ENCODE assay signal across 1 cellular context in the genomic region with DNA sequence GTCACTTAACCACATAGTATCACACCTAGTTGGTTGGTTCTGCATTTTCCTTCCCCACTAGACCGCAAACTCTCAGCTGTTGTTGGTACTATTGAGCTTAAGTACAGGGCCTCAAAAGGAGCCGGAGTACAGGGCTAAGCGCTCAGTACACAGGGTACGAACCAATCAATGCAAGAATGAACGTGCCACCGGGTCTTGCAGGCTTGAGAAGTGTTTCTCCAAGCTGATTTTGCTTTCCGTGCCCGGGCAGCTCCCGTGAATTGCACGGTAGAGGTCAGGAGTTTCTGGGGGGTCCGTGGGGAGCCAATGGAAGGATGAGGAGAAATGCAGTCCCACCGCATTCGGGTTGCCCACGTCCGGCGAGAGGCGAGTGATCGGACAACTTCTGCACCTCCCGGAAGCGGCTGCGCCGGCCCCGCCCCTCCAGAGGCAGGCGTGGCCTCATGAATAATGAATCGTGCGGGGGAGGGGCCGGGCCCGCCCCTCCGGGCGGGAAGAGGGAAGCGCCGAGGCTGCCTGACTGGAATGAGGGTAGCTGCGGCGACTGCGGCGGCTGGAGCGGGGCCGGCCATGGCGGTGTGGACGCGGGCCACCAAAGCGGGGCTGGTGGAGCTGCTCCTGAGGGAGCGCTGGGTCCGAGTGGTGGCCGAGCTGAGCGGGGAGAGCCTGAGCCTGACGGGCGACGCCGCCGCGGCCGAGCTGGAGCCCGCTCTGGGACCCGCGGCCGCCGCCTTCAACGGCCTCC.
TF ChIP-seq lines count a peak whose summit lies in the region.

A gene (plus strand): TSS at position 523 of the 745 bp plus-strand sequence. CDS start 3 bp downstream, at position 526.

TF ChIP-seq in HepG2, 621 proteins besides CTCF, POLR2A, EP300 and RAD21 (continued from another document and continues in another):
- TF ChIP-seq, protein P1, sequence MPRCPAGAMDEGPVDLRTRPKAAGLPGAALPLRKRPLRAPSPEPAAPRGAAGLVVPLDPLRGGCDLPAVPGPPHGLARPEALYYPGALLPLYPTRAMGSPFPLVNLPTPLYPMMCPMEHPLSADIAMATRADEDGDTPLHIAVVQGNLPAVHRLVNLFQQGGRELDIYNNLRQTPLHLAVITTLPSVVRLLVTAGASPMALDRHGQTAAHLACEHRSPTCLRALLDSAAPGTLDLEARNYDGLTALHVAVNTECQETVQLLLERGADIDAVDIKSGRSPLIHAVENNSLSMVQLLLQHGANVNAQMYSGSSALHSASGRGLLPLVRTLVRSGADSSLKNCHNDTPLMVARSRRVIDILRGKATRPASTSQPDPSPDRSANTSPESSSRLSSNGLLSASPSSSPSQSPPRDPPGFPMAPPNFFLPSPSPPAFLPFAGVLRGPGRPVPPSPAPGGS (CRISPR knock-in tag; IDR thresholded peaks at IDR 0.05): peak; percentile 58
- TF ChIP-seq, protein P2, sequence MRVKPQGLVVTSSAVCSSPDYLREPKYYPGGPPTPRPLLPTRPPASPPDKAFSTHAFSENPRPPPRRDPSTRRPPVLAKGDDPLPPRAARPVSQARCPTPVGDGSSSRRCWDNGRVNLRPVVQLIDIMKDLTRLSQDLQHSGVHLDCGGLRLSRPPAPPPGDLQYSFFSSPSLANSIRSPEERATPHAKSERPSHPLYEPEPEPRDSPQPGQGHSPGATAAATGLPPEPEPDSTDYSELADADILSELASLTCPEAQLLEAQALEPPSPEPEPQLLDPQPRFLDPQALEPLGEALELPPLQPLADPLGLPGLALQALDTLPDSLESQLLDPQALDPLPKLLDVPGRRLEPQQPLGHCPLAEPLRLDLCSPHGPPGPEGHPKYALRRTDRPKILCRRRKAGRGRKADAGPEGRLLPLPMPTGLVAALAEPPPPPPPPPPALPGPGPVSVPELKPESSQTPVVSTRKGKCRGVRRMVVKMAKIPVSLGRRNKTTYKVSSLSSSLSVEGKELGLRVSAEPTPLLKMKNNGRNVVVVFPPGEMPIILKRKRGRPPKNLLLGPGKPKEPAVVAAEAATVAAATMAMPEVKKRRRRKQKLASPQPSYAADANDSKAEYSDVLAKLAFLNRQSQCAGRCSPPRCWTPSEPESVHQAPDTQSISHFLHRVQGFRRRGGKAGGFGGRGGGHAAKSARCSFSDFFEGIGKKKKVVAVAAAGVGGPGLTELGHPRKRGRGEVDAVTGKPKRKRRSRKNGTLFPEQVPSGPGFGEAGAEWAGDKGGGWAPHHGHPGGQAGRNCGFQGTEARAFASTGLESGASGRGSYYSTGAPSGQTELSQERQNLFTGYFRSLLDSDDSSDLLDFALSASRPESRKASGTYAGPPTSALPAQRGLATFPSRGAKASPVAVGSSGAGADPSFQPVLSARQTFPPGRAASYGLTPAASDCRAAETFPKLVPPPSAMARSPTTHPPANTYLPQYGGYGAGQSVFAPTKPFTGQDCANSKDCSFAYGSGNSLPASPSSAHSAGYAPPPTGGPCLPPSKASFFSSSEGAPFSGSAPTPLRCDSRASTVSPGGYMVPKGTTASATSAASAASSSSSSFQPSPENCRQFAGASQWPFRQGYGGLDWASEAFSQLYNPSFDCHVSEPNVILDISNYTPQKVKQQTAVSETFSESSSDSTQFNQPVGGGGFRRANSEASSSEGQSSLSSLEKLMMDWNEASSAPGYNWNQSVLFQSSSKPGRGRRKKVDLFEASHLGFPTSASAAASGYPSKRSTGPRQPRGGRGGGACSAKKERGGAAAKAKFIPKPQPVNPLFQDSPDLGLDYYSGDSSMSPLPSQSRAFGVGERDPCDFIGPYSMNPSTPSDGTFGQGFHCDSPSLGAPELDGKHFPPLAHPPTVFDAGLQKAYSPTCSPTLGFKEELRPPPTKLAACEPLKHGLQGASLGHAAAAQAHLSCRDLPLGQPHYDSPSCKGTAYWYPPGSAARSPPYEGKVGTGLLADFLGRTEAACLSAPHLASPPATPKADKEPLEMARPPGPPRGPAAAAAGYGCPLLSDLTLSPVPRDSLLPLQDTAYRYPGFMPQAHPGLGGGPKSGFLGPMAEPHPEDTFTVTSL (CRISPR knock-in tag; IDR thresholded peaks at IDR 0.05; ENCODE audit: borderline replicate concordance): 0 out of 2 replicates have a peak, but pooled peaks have one; percentile 49
- TF ChIP-seq RARG (CRISPR knock-in tag; IDR thresholded peaks at IDR 0.05; ENCODE audit: low read depth): no peak
- TF ChIP-seq PITX1 (CRISPR knock-in tag; IDR thresholded peaks at IDR 0.05): peak; percentile 72
- peak; percentile 69 for TF ChIP-seq MEIS2 (CRISPR knock-in tag; IDR thresholded peaks at IDR 0.05)
- peak; percentile 6; the same call in 1 of the 2 replicates for TF ChIP-seq SMC3 (IDR thresholded peaks at IDR 0.05; ENCODE audit: low read length)
- TF ChIP-seq HOXD1 (CRISPR knock-in tag; IDR thresholded peaks at IDR 0.05): peak; percentile 79; the same call in 1 of the 2 replicates
- TF ChIP-seq HDAC2 (CRISPR knock-in tag; IDR thresholded peaks at IDR 0.05): peak; percentile 78
- TF ChIP-seq, protein P3, sequence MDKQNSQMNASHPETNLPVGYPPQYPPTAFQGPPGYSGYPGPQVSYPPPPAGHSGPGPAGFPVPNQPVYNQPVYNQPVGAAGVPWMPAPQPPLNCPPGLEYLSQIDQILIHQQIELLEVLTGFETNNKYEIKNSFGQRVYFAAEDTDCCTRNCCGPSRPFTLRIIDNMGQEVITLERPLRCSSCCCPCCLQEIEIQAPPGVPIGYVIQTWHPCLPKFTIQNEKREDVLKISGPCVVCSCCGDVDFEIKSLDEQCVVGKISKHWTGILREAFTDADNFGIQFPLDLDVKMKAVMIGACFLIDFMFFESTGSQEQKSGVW (CRISPR knock-in tag; IDR thresholded peaks at IDR 0.05; ENCODE audit: borderline replicate concordance): 0 out of 2 replicates have a peak, but pooled peaks have one; percentile 50
- TF ChIP-seq, protein P4, sequence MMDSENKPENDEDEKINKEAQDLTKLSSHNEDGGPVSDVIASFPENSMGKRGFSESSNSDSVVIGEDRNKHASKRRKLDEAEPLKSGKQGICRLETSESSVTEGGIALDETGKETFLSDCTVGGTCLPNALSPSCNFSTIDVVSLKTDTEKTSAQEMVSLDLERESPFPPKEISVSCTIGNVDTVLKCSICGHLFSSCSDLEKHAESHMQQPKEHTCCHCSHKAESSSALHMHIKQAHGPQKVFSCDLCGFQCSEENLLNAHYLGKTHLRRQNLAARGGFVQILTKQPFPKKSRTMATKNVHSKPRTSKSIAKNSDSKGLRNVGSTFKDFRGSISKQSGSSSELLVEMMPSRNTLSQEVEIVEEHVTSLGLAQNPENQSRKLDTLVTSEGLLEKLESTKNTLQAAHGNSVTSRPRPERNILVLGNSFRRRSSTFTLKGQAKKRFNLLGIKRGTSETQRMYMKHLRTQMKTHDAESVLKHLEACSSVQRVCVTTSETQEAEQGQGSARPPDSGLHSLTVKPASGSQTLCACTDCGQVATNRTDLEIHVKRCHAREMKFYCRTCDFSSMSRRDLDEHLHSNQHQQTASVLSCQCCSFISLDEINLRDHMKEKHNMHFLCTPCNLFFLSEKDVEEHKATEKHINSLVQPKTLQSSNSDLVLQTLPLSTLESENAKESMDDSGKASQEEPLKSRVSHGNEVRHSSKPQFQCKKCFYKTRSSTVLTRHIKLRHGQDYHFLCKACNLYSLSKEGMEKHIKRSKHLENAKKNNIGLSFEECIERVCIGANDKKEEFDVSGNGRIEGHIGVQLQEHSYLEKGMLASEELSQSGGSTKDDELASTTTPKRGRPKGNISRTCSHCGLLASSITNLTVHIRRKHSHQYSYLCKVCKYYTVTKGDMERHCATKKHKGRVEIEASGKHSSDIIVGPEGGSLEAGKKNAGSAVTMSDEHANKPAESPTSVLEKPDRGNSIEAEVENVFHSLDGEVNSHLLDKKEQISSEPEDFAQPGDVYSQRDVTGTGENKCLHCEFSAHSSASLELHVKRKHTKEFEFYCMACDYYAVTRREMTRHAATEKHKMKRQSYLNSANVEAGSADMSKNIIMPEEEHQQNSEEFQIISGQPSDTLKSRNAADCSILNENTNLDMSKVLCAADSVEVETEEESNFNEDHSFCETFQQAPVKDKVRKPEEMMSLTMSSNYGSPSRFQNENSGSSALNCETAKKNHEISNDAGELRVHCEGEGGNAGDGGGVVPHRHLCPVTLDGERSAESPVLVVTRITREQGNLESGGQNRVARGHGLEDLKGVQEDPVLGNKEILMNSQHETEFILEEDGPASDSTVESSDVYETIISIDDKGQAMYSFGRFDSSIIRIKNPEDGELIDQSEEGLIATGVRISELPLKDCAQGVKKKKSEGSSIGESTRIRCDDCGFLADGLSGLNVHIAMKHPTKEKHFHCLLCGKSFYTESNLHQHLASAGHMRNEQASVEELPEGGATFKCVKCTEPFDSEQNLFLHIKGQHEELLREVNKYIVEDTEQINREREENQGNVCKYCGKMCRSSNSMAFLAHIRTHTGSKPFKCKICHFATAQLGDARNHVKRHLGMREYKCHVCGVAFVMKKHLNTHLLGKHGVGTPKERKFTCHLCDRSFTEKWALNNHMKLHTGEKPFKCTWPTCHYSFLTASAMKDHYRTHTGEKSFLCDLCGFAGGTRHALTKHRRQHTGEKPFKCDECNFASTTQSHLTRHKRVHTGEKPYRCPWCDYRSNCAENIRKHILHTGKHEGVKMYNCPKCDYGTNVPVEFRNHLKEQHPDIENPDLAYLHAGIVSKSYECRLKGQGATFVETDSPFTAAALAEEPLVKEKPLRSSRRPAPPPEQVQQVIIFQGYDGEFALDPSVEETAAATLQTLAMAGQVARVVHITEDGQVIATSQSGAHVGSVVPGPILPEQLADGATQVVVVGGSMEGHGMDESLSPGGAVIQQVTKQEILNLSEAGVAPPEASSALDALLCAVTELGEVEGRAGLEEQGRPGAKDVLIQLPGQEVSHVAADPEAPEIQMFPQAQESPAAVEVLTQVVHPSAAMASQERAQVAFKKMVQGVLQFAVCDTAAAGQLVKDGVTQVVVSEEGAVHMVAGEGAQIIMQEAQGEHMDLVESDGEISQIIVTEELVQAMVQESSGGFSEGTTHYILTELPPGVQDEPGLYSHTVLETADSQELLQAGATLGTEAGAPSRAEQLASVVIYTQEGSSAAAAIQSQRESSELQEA (CRISPR knock-in tag; IDR thresholded peaks at IDR 0.05; ENCODE audit: not compliant biosample characterization): peak; percentile 43
- TF ChIP-seq, protein P5, sequence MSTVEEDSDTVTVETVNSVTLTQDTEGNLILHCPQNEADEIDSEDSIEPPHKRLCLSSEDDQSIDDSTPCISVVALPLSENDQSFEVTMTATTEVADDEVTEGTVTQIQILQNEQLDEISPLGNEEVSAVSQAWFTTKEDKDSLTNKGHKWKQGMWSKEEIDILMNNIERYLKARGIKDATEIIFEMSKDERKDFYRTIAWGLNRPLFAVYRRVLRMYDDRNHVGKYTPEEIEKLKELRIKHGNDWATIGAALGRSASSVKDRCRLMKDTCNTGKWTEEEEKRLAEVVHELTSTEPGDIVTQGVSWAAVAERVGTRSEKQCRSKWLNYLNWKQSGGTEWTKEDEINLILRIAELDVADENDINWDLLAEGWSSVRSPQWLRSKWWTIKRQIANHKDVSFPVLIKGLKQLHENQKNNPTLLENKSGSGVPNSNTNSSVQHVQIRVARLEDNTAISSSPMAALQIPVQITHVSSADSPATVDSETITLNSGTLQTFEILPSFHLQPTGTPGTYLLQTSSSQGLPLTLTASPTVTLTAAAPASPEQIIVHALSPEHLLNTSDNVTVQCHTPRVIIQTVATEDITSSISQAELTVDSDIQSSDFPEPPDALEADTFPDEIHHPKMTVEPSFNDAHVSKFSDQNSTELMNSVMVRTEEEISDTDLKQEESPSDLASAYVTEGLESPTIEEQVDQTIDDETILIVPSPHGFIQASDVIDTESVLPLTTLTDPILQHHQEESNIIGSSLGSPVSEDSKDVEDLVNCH (CRISPR knock-in tag; IDR thresholded peaks at IDR 0.05): no peak
- peak; percentile 83 for TF ChIP-seq RBM39 (IDR thresholded peaks at IDR 0.05; ENCODE audit: low read depth, low read length, poor library complexity, severe bottlenecking)
- TF ChIP-seq ZNF253 (CRISPR knock-in tag; IDR thresholded peaks at IDR 0.05; ENCODE audit: borderline replicate concordance): peak; percentile 28; the same call in 1 of the 2 replicates
- TF ChIP-seq BRCA1 (CRISPR knock-in tag; IDR thresholded peaks at IDR 0.05): 0 out of 2 replicates have a peak, but pooled peaks have one; percentile 78
- TF ChIP-seq, protein P6, sequence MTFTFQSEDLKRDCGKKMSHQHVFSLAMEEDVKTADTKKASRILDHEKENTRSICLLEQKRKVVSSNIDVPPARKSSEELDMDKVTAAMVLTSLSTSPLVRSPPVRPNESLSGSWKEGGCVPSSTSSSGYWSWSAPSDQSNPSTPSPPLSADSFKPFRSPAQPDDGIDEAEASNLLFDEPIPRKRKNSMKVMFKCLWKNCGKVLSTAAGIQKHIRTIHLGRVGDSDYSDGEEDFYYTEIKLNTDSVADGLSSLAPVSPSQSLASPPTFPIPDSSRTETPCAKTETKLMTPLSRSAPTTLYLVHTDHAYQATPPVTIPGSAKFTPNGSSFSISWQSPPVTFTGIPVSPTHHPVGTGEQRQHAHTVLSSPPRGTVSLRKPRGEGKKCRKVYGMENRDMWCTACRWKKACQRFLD (CRISPR knock-in tag; IDR thresholded peaks at IDR 0.05; ENCODE audit: borderline replicate concordance): peak; percentile 90; the same call in 1 of the 2 replicates
- peak; percentile 89 for TF ChIP-seq ZNF776 (CRISPR knock-in tag; IDR thresholded peaks at IDR 0.05)
- peak; percentile 89 for TF ChIP-seq KDM4B (CRISPR knock-in tag; IDR thresholded peaks at IDR 0.05)
- TF ChIP-seq ZNF615 (CRISPR knock-in tag; IDR thresholded peaks at IDR 0.05; ENCODE audit: borderline replicate concordance): 0 out of 2 replicates have a peak, but pooled peaks have one; percentile 74
- peak; percentile 42; the same call in 1 of the 2 replicates for TF ChIP-seq NR2C2 (CRISPR knock-in tag; IDR thresholded peaks at IDR 0.05; ENCODE audit: borderline replicate concordance)
- TF ChIP-seq ZNF432 (CRISPR knock-in tag; IDR thresholded peaks at IDR 0.05; ENCODE audit: borderline replicate concordance): no peak
- TF ChIP-seq, protein P7, sequence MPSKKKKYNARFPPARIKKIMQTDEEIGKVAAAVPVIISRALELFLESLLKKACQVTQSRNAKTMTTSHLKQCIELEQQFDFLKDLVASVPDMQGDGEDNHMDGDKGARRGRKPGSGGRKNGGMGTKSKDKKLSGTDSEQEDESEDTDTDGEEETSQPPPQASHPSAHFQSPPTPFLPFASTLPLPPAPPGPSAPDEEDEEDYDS (CRISPR knock-in tag; IDR thresholded peaks at IDR 0.05): peak; percentile 92
- no peak for TF ChIP-seq FOXP1 (IDR thresholded peaks at IDR 0.05)
- TF ChIP-seq FOXP1 (CRISPR knock-in tag; IDR thresholded peaks at IDR 0.05): peak; percentile 12; the same call in 1 of the 2 replicates
- TF ChIP-seq, protein P8, sequence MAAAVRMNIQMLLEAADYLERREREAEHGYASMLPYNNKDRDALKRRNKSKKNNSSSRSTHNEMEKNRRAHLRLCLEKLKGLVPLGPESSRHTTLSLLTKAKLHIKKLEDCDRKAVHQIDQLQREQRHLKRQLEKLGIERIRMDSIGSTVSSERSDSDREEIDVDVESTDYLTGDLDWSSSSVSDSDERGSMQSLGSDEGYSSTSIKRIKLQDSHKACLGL (CRISPR knock-in tag; IDR thresholded peaks at IDR 0.05): no peak; the same call in 1 of the 2 replicates
- TF ChIP-seq, protein P9, sequence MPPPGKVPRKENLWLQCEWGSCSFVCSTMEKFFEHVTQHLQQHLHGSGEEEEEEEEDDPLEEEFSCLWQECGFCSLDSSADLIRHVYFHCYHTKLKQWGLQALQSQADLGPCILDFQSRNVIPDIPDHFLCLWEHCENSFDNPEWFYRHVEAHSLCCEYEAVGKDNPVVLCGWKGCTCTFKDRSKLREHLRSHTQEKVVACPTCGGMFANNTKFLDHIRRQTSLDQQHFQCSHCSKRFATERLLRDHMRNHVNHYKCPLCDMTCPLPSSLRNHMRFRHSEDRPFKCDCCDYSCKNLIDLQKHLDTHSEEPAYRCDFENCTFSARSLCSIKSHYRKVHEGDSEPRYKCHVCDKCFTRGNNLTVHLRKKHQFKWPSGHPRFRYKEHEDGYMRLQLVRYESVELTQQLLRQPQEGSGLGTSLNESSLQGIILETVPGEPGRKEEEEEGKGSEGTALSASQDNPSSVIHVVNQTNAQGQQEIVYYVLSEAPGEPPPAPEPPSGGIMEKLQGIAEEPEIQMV (CRISPR knock-in tag; IDR thresholded peaks at IDR 0.05; ENCODE audit: low read depth): peak; percentile 80; the same call in 1 of the 2 replicates
- TF ChIP-seq SRSF4 (IDR thresholded peaks at IDR 0.05; ENCODE audit: low read depth, low read length, poor library complexity, severe bottlenecking): peak; percentile 78
- no peak for TF ChIP-seq TP53 (CRISPR knock-in tag; conservative IDR thresholded peaks at IDR 0.05)
- TF ChIP-seq ZNF430 (CRISPR knock-in tag; IDR thresholded peaks at IDR 0.05): no peak
